ENCODE assay signal across 9 cellular contexts in genomic region chr5:131796793-131797693, GRCh38. TPM values are rescaled to one million over a fixed set of nuclear protein-coding genes. Genes with fewer than 3 reads are reported as not detected.
DNase-seq lines count a peak whose midpoint lies in the region; ATAC-seq, FAIRE-seq and TF ChIP-seq lines count a peak whose summit lies in the region.
"Had no signal": no experiment of that assay in that cellular context is flagged by ENCODE, and none has a peak within 500 bp of the region (broad histone marks: within the 10 kb centered on the region; RNA-seq: fewer than 3 reads in every experiment).

FNIP1 (minus strand) TSS chr5:131797017; CDS start chr5:131796921, 96 bp downstream.

- peak within 1 kb of the TSS; percentile 92 to 100 (median 96) for H3K4me3 ChIP-seq in keratinocyte (ENCODE audit: control insufficient read depth in 2 of 3, extremely low read depth in 1 of 3, insufficient read depth in 2 of 3, low read depth in 1 of 3, low read length in 3 of 3)

- ATAC-seq in GM19035 (IDR thresholded peaks at IDR 0.05; ENCODE audit: unreplicated experiment), result peak; percentile 90
- ATAC-seq in HG03354 (IDR thresholded peaks at IDR 0.05; ENCODE audit: poor library complexity, severe bottlenecking, unreplicated experiment), result peak; percentile 92
- ATAC-seq in activated CD4-positive, CD25-positive, alpha-beta regulatory T cell treated with anti-CD3 and anti-CD28 coated beads, Interleukin-2, amount 50 U/mL, for 24 hours, result peak; percentile 97

- peaks cover 44% of the 10 kb centered on the region for H3K79me2 ChIP-seq in keratinocyte (ENCODE audit: control insufficient read depth, insufficient read depth, low read length)

- H3K36me3 ChIP-seq in keratinocyte (ENCODE audit: control insufficient read depth in 2 of 2, extremely low read depth in 1 of 2, insufficient read depth in 2 of 2, low read length in 2 of 2), result no peaks in the 10 kb centered on the region

- TF ChIP-seq CTCF in AG09319 (IDR thresholded peaks at IDR 0.05; ENCODE audit: low read depth, low read length) (no peak), keratinocyte (optimal IDR thresholded peaks at IDR 0.05 in 1 of 3, IDR thresholded peaks at IDR 0.05 in 1 of 3, conservative IDR thresholded peaks at IDR 0.05 in 1 of 3; ENCODE audit: extremely low read depth in 1 of 3, insufficient read depth in 2 of 3, low read length in 3 of 3) (no peak)

- no peaks in the 10 kb centered on the region for H4K20me1 ChIP-seq in keratinocyte (ENCODE audit: control insufficient read depth, extremely low read depth, insufficient read depth, low read length)

- peak within 1 kb of the TSS; percentile 97 for H3K27ac ChIP-seq in keratinocyte (ENCODE audit: control insufficient read depth, insufficient read depth, low read length)

- no peaks in the 10 kb centered on the region for H3K9me3 ChIP-seq in keratinocyte (ENCODE audit: control insufficient read depth, low read depth, low read length)

- peaks cover 3% of the 10 kb centered on the region for H3K9me1 ChIP-seq in keratinocyte (ENCODE audit: control insufficient read depth, extremely low read depth, insufficient read depth, low read length)

- H3K4me2 ChIP-seq in keratinocyte (ENCODE audit: control insufficient read depth, extremely low read depth, insufficient read depth, low read depth, low read length), result peak within 1 kb of the TSS; percentile 96

- dilution Hi-C loops in keratinocyte (cut with MboI; ENCODE audit: extremely low pct_ligation_motif_present, low sequenced_read_pairs), result no loop called here

- no peak for FAIRE-seq in keratinocyte (lab: Jason Lieb, UNC)
- FAIRE-seq: endometrium had no signal

- H2AFZ ChIP-seq in keratinocyte (ENCODE audit: control insufficient read depth, low read length), result peak within 1 kb of the TSS; percentile 96

- DNase-seq in AG09319 (ENCODE audit: extremely low read depth, low read depth) (peak; percentile 90), NCI-H446 treated with DMSO at 0.1 percent for 48 hours (lab: John Stamatoyannopoulos, UW) (peak; percentile 89), cerebellar cortex (ENCODE audit: low spot score) (peak; percentile 98), keratinocyte (ENCODE audit: low read depth, low spot score) (peak; percentile 81)
- peak; percentile 96 to 98 for DNase-seq in stimulated activated CD4-positive, alpha-beta T cell treated with anti-CD3 and anti-CD28 coated beads, Interleukin-15, amount 100 ng/mL, for 1 hour (ENCODE audit: low read depth in 1 of 2, low spot score in 1 of 2)

- H3K4me1 ChIP-seq in keratinocyte (ENCODE audit: control insufficient read depth, extremely low read depth, insufficient read depth, low read length), result peaks cover 11% of the 10 kb centered on the region

- H3K9ac ChIP-seq in keratinocyte (ENCODE audit: control insufficient read depth, extremely low read depth, insufficient read depth, low read length), result peak within 1 kb of the TSS; percentile 99

- no peaks in the 10 kb centered on the region for H3K27me3 ChIP-seq in keratinocyte (ENCODE audit: control insufficient read depth, extremely low read depth, insufficient read depth, low read length)

RNA-seq across cellular contexts. Expression of gene FNIP1, which starts in this region (rescaled TPM):
- 13.2 to 15.2 TPM (median 14.6 TPM) in 3 replicates for polyA plus RNA-seq in keratinocyte
- 14.7 TPM for polyA plus RNA-seq in keratinocyte (2011; ENCODE audit: low read depth)
- 3.7 and 7.7 TPM in 2 replicates for polyA plus RNA-seq in keratinocyte (2011; cell fraction: cytosol; rRNA removed)
- 16.4 and 19.3 TPM in 2 replicates for polyA plus RNA-seq in keratinocyte (2011; cell fraction: nucleus; rRNA removed)
- polyA plus RNA-seq in keratinocyte (2012; ENCODE audit: low replicate concordance), result 9.6 and 15.9 TPM in 2 replicates
- 6.6 to 36.7 TPM (median 30.8 TPM) in 3 replicates for polyA minus RNA-seq in keratinocyte
- 10.9 TPM for polyA minus RNA-seq in keratinocyte (2011; cell fraction: cytosol; rRNA and poly(A)+ RNA removed)
- 34.1 and 60.3 TPM in 2 replicates for polyA minus RNA-seq in keratinocyte (2011; cell fraction: nucleus; rRNA and poly(A)+ RNA removed)

Comparison
In these comparisons a context has a peak if more than half of its experiments do, and no peak if none do; other contexts are left out.
1. Peak in every context shown above with its lines: DNase-seq, ATAC-seq, H3K4me3 ChIP-seq and H3K27ac ChIP-seq.